ENCODE assay signal across 8 cellular contexts in genomic region chr16:88697831-88698693, GRCh38. TPM values are rescaled to one million over a fixed set of nuclear protein-coding genes. Genes with fewer than 3 reads are reported as not detected.
DNase-seq lines count a peak whose midpoint lies in the region; ATAC-seq and TF ChIP-seq lines count a peak whose summit lies in the region.

No MANE protein-coding gene starts in this region.

- H3K9me3 ChIP-seq in AG04450 (ENCODE audit: control insufficient read depth, insufficient read depth, low read length) = no peaks in the 10 kb centered on the region

- peaks cover 12 to 35% (median 15%) of the 10 kb centered on the region in 3 donors for H3K27me3 Mint-ChIP-seq in immature natural killer cell (ENCODE audit: low read depth in 3 of 3)

- H3K27ac ChIP-seq in AG04450 (ENCODE audit: low read depth, low read length) = no peak overlapping the region
- no peak overlapping the region for H3K27ac ChIP-seq in VCaP

- DNase-seq in AG04450 (ENCODE audit: low read depth, low spot score) = no peak
- DNase-seq in ELF-1 (ENCODE audit: low read depth, low spot score) = peak; percentile 24
- no peak for DNase-seq in immature natural killer cell
- DNase-seq in OCI-M2 (lab: John Stamatoyannopoulos, UW; ENCODE audit: unreplicated experiment) = no peak

- H3K4me3 ChIP-seq in AG04450 (ENCODE audit: low read depth, low read length) = no peak overlapping the region

- peak; percentile 31; the same call in 1 of the 2 replicates for TF ChIP-seq CTCF in AG04450 (IDR thresholded peaks at IDR 0.05; ENCODE audit: low read depth, low read length)
- peak; percentile 47 for TF ChIP-seq CTCF in VCaP (conservative IDR thresholded peaks at IDR 0.05)

- peaks cover 0 to 4% (median 3%) of the 10 kb centered on the region in 3 donors for H3K36me3 Mint-ChIP-seq in immature natural killer cell

- POLR2A ChIA-PET in AG04450 (lab: Yijun Ruan, JAX) = no interaction called here

- no peak overlapping the region for H3K4me3 Mint-ChIP-seq in immature natural killer cell

- H3K27me3 ChIP-seq in AG04450 (ENCODE audit: control insufficient read depth, insufficient read depth, low read length) = no peaks in the 10 kb centered on the region

- ATAC-seq in HG03432 (IDR thresholded peaks at IDR 0.05; ENCODE audit: unreplicated experiment) = no peak
- ATAC-seq in GM18873 (IDR thresholded peaks at IDR 0.05; ENCODE audit: low FRiP score, unreplicated experiment) = no peak
- no peak for ATAC-seq in GM21619 (IDR thresholded peaks at IDR 0.05; ENCODE audit: unreplicated experiment)

- CTCF ChIA-PET in AG04450 (lab: Charles Lee) = no interaction called here

- peak overlapping the region in 5 of 6 donors; percentile 34 to 72 (median 50) for H3K27ac Mint-ChIP-seq in immature natural killer cell

- peaks cover 42 to 45% of the 10 kb centered on the region in 2 donors for H3K4me1 Mint-ChIP-seq in immature natural killer cell

- H3K9me3 Mint-ChIP-seq in immature natural killer cell = no peaks in the 10 kb centered on the region

RNA-seq across cellular contexts. Expression of gene RNF166, which starts 8.1 kb away (rescaled TPM):
- polyA plus RNA-seq in AG04450 (2011; rRNA removed) (6.8 and 9.0 TPM in 2 replicates), immature natural killer cell (100 to 1,000 TPM; 129 to 157 (median 141) TPM)
- polyA minus RNA-seq in AG04450 (2011; rRNA and poly(A)+ RNA removed) = 9.4 and 13.5 TPM in 2 replicates

RNA-seq across cellular contexts. Expression of gene CTU2, which starts 8.2 kb away (rescaled TPM):
- polyA plus RNA-seq in AG04450 (2011; rRNA removed) (6.5 and 8.7 TPM in 2 replicates), immature natural killer cell (10 to 100 TPM; 21.4 to 23.0 (median 22.0) TPM)
- polyA minus RNA-seq in AG04450 (2011; rRNA and poly(A)+ RNA removed) = 6.8 and 9.6 TPM in 2 replicates

RNA-seq across cellular contexts. Expression of gene SNAI3, which starts 11.8 kb away (rescaled TPM):
- polyA plus RNA-seq in AG04450 (2011; rRNA removed) = 0.04 and 0.06 TPM in 2 replicates
- not detected in 2 replicates for polyA minus RNA-seq in AG04450 (2011; rRNA and poly(A)+ RNA removed)
- polyA plus RNA-seq in immature natural killer cell = 10 to 100 TPM in 2 of 3 donors, 1 to 10 TPM in 1; 9.0 to 12.4 (median 11.7) TPM

RNA-seq across cellular contexts. Expression of gene MVD, which starts 35.2 kb away (rescaled TPM):
- polyA plus RNA-seq in AG04450 (2011; rRNA removed) (9.1 and 13.5 TPM in 2 replicates), immature natural killer cell (10 to 100 TPM; 79.4 to 96.6 (median 87.6) TPM)
- 8.1 and 8.6 TPM in 2 replicates for polyA minus RNA-seq in AG04450 (2011; rRNA and poly(A)+ RNA removed)

RNA-seq across cellular contexts. Expression of gene CYBA, which starts 47.2 kb away (rescaled TPM):
- polyA plus RNA-seq in AG04450 (2011; rRNA removed) (53.6 and 99.8 TPM in 2 replicates), immature natural killer cell (1,000 to 10,000 TPM; 2,079 to 2,787 (median 2,690) TPM)
- polyA minus RNA-seq in AG04450 (2011; rRNA and poly(A)+ RNA removed) = 43.6 and 50.6 TPM in 2 replicates

Comparison
In these comparisons a context has a peak if more than half of its experiments do, and no peak if none do; other contexts are left out.
1. RNA of gene RNF166, which starts 8.1 kb away (polyA plus RNA-seq): 129 to 157 TPM in immature natural killer cell; 6.8 to 9.0 TPM in AG04450; every median in the first group is over 10 times any median in the second.